10 cellular contexts compared by ENCODE assay signal in the genomic region with DNA sequence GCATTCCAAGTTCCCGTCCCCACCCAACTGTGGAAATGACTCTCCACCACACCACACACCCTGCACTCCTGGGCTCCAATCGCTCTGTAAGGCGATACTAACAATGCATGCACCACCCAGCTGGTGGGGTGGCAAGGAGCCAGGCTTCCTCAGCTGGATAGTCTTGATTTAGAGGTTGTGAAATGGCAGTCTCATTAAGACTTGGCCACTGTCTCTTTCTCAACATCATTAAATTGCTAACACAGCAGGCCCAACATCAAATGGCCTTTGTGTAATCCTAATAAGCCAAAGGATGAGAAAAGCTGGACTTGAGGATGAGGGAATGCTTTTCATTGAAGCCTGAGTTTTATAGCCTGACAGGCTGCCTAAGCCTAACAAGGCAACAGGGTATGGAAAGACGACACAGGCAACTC.
DNase-seq lines count a peak whose midpoint lies in the region; ATAC-seq, FAIRE-seq and TF ChIP-seq lines count a peak whose summit lies in the region.
"Had no signal": no experiment of that assay in that cellular context is flagged by ENCODE, and none has a peak within 500 bp of the region (broad histone marks: within the 10 kb centered on the region; RNA-seq: fewer than 3 reads in every experiment).

No MANE protein-coding gene starts in this region.

- no peak for FAIRE-seq in kidney (lab: Jason Lieb, UNC)

- no peak overlapping the region for H3K4me3 Mint-ChIP-seq in natural killer cell
- H3K4me3 Mint-ChIP-seq: dendritic cell treated with granulocyte-macrophage colony-stimulating factor and Interleukin-4, amounts not matched to agents 40 ng/mL and 50 ng/mL, for 4 days had no signal

- H3K9ac ChIP-seq in kidney (ENCODE audit: low read length in 2 of 2) = no peak overlapping the region
- H3K9ac ChIP-seq: KMS-11 had no signal

- POLR2A ChIA-PET in A673 (lab: Charles Lee; ENCODE audit: low non-redundant PET) = no interaction called here

- DNase-seq in A673 (ENCODE audit: low spot score) (peak; percentile 92), NAMALWA (ENCODE audit: low spot score) (peak; percentile 3), kidney (peak; percentile 86), SKM-1 (lab: John Stamatoyannopoulos, UW; ENCODE audit: unreplicated experiment) (no peak), natural killer cell (no peak)

- peaks cover 0 to 12% of the 10 kb centered on the region in 2 donors for H3K4me1 Mint-ChIP-seq in natural killer cell

- ATAC-seq in SK-N-SH treated with all-trans-retinoic acid at 6 μM for 48 hours (peak; percentile 64), HG02981 (IDR thresholded peaks at IDR 0.05; ENCODE audit: unreplicated experiment) (no peak), HG03520 (IDR thresholded peaks at IDR 0.05; ENCODE audit: unreplicated experiment) (no peak), natural killer cell (no peak)

- no peak overlapping the region for H3K27ac Mint-ChIP-seq in natural killer cell
- H3K27ac Mint-ChIP-seq: dendritic cell treated with granulocyte-macrophage colony-stimulating factor and Interleukin-4, amounts not matched to agents 40 ng/mL and 50 ng/mL, for 4 days had no signal

- BruUV-seq in A673 (replicated peaks; lab: Mats Ljungman, UMichigan) = no TSS peak

- H3K4me1 ChIP-seq in A673 (ENCODE audit: insufficient read depth, low read length, poor library complexity, severe bottlenecking) = peaks cover 45% of the 10 kb centered on the region
- H3K4me1 ChIP-seq in kidney (ENCODE audit: control insufficient read depth in 1 of 2, insufficient read depth in 1 of 2, low read depth in 1 of 2, low read length in 2 of 2) = no peaks in the 10 kb centered on the region

- H3K9me3 ChIP-seq in A673 (ENCODE audit: low read depth, low read length, poor library complexity, severe bottlenecking) (no peaks in the 10 kb centered on the region), kidney (ENCODE audit: control insufficient read depth in 1 of 2, low read length in 2 of 2) (no peaks in the 10 kb centered on the region)

- TF ChIP-seq CTCF in A673 (conservative IDR thresholded peaks at IDR 0.05; ENCODE audit: low read depth, low read length) (no peak), kidney (IDR thresholded peaks at IDR 0.05; ENCODE audit: borderline replicate concordance, extremely low read depth, insufficient read depth) (no peak), natural killer cell (IDR thresholded peaks at IDR 0.05) (no peak)

- H3K4me3 ChIP-seq in A673 (ENCODE audit: low read depth, low read length, poor library complexity, severe bottlenecking) (no peak overlapping the region), kidney (ENCODE audit: low read length in 2 of 2) (no peak overlapping the region)

- CTCF ChIA-PET in A673 (lab: Charles Lee) = interaction anchor here (0.6 kb wide), 1 partner anchor 55 kb away, joined by 3 read pairs; no protein-coding TSS in a partner anchor

- intact Hi-C loops in A673 (cut with micrococcal nuclease; ENCODE audit: unreplicated experiment) (loop anchor here (5.0 kb wide), 1 partner anchor 419 kb away; no protein-coding TSS in a partner anchor), kidney (cut with DNase I) (no loop called here), natural killer cell (cut with micrococcal nuclease) (no loop called here)

- no peaks in the 10 kb centered on the region for H3K9me3 Mint-ChIP-seq in natural killer cell
- H3K9me3 Mint-ChIP-seq: dendritic cell treated with granulocyte-macrophage colony-stimulating factor and Interleukin-4, amounts not matched to agents 40 ng/mL and 50 ng/mL, for 4 days had no signal

- H3K36me3 Mint-ChIP-seq in natural killer cell = no peaks in the 10 kb centered on the region

- peaks cover 6% of the 10 kb centered on the region for H3K27me3 ChIP-seq in A673 (replicated peaks; ENCODE audit: insufficient read depth, low read depth, low read length, poor library complexity)

- H3K36me3 ChIP-seq in A673 (ENCODE audit: insufficient read depth, low read length, poor library complexity, severe bottlenecking) (no peaks in the 10 kb centered on the region), kidney (ENCODE audit: control insufficient read depth in 1 of 2, insufficient read depth in 2 of 2, low read length in 2 of 2) (no peaks in the 10 kb centered on the region)

- H3K27me3 Mint-ChIP-seq in natural killer cell (ENCODE audit: low read depth in 2 of 2) = no peaks in the 10 kb centered on the region
- H3K27me3 Mint-ChIP-seq: dendritic cell treated with granulocyte-macrophage colony-stimulating factor and Interleukin-4, amounts not matched to agents 40 ng/mL and 50 ng/mL, for 4 days had no signal

- H3K27ac ChIP-seq in A673 (ENCODE audit: low read depth, low read length, poor library complexity, severe bottlenecking) (no peak overlapping the region), kidney (ENCODE audit: low read depth in 2 of 2, low read length in 2 of 2) (no peak overlapping the region)
- H3K27ac ChIP-seq: KMS-11 had no signal

TF ChIP-seq in SK-N-SH treated with all-trans-retinoic acid at 6 μM for 48 hours, 23 proteins besides CTCF, POLR2A, EP300 and RAD21:
- TF ChIP-seq ARNTL (CRISPR knock-in tag; IDR thresholded peaks at IDR 0.05; ENCODE audit: borderline replicate concordance, low read depth) (no peak), TOX (CRISPR knock-in tag; IDR thresholded peaks at IDR 0.05; ENCODE audit: borderline replicate concordance) (no peak), ESRRG (CRISPR knock-in tag; IDR thresholded peaks at IDR 0.05) (no peak), GLIS3 (CRISPR knock-in tag; IDR thresholded peaks at IDR 0.05) (no peak), CSDC2 (CRISPR knock-in tag; IDR thresholded peaks at IDR 0.05) (no peak)
- TF ChIP-seq, protein P1, sequence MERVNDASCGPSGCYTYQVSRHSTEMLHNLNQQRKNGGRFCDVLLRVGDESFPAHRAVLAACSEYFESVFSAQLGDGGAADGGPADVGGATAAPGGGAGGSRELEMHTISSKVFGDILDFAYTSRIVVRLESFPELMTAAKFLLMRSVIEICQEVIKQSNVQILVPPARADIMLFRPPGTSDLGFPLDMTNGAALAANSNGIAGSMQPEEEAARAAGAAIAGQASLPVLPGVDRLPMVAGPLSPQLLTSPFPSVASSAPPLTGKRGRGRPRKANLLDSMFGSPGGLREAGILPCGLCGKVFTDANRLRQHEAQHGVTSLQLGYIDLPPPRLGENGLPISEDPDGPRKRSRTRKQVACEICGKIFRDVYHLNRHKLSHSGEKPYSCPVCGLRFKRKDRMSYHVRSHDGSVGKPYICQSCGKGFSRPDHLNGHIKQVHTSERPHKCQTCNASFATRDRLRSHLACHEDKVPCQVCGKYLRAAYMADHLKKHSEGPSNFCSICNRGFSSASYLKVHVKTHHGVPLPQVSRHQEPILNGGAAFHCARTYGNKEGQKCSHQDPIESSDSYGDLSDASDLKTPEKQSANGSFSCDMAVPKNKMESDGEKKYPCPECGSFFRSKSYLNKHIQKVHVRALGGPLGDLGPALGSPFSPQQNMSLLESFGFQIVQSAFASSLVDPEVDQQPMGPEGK (CRISPR knock-in tag; IDR thresholded peaks at IDR 0.05; ENCODE audit: borderline replicate concordance) = no peak
- TF ChIP-seq, protein P2, sequence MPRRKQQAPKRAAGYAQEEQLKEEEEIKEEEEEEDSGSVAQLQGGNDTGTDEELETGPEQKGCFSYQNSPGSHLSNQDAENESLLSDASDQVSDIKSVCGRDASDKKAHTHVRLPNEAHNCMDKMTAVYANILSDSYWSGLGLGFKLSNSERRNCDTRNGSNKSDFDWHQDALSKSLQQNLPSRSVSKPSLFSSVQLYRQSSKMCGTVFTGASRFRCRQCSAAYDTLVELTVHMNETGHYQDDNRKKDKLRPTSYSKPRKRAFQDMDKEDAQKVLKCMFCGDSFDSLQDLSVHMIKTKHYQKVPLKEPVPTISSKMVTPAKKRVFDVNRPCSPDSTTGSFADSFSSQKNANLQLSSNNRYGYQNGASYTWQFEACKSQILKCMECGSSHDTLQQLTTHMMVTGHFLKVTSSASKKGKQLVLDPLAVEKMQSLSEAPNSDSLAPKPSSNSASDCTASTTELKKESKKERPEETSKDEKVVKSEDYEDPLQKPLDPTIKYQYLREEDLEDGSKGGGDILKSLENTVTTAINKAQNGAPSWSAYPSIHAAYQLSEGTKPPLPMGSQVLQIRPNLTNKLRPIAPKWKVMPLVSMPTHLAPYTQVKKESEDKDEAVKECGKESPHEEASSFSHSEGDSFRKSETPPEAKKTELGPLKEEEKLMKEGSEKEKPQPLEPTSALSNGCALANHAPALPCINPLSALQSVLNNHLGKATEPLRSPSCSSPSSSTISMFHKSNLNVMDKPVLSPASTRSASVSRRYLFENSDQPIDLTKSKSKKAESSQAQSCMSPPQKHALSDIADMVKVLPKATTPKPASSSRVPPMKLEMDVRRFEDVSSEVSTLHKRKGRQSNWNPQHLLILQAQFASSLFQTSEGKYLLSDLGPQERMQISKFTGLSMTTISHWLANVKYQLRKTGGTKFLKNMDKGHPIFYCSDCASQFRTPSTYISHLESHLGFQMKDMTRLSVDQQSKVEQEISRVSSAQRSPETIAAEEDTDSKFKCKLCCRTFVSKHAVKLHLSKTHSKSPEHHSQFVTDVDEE (CRISPR knock-in tag; IDR thresholded peaks at IDR 0.05) = no peak
- TF ChIP-seq, protein P3, sequence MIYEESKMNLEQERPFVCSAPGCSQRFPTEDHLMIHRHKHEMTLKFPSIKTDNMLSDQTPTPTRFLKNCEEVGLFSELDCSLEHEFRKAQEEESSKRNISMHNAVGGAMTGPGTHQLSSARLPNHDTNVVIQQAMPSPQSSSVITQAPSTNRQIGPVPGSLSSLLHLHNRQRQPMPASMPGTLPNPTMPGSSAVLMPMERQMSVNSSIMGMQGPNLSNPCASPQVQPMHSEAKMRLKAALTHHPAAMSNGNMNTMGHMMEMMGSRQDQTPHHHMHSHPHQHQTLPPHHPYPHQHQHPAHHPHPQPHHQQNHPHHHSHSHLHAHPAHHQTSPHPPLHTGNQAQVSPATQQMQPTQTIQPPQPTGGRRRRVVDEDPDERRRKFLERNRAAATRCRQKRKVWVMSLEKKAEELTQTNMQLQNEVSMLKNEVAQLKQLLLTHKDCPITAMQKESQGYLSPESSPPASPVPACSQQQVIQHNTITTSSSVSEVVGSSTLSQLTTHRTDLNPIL (CRISPR knock-in tag; IDR thresholded peaks at IDR 0.05; ENCODE audit: low read depth) = no peak

Comparison
In these comparisons a context has a peak if more than half of its experiments do, and no peak if none do; other contexts are left out.
1. DNase-seq: peak in A673 (single experiment), NAMALWA (single experiment) and kidney (single experiment); none in SKM-1 (single experiment) and natural killer cell (single experiment).